Comparison of ENCODE assay signal across 8 cellular contexts in genomic region chr1:225654277-225654597, GRCh38. TPM values are rescaled to one million over a fixed set of nuclear protein-coding genes. Genes with fewer than 3 reads are reported as not detected.
DNase-seq lines count a peak whose midpoint lies in the region; ATAC-seq, FAIRE-seq and TF ChIP-seq lines count a peak whose summit lies in the region.

No MANE protein-coding gene starts in this region.

- H3K36me3 ChIP-seq in CD8-positive, alpha-beta memory T cell (ENCODE audit: insufficient read depth, low read length), result no peaks in the 10 kb centered on the region

- no peak for DNase-seq in CD8-positive, alpha-beta memory T cell
- DNase-seq in NCI-H69 (lab: John Stamatoyannopoulos, UW) (peak; percentile 50), endothelial cell (ENCODE audit: low spot score) (no peak), osteocyte (ENCODE audit: extremely low spot score, unreplicated experiment) (no peak), RCC 7860 (ENCODE audit: low spot score) (no peak), NCI-H1092 (lab: John Stamatoyannopoulos, UW) (no peak), mucosa of gallbladder (ENCODE audit: low spot score) (no peak)

- peak overlapping the region; percentile 52 to 87 (median 82) for H3K4me3 Mint-ChIP-seq in CD8-positive, alpha-beta memory T cell
- H3K4me3 Mint-ChIP-seq in endothelial cell (ENCODE audit: unreplicated experiment) (peak overlapping the region; percentile 94), osteocyte (ENCODE audit: unreplicated experiment) (peak overlapping the region; percentile 100)

- peaks cover 0 to 1% (median 0%) of the 10 kb centered on the region in 3 donors for H3K36me3 Mint-ChIP-seq in CD8-positive, alpha-beta memory T cell
- H3K36me3 Mint-ChIP-seq in endothelial cell (ENCODE audit: low read depth, unreplicated experiment), result peaks cover 7% of the 10 kb centered on the region
- no peaks in the 10 kb centered on the region for H3K36me3 Mint-ChIP-seq in osteocyte (ENCODE audit: unreplicated experiment)

- H3K27ac Mint-ChIP-seq in CD8-positive, alpha-beta memory T cell, result peak overlapping the region in 1 of 8 donors; percentile 12
- no peak overlapping the region for H3K27ac Mint-ChIP-seq in endothelial cell (ENCODE audit: unreplicated experiment)
- H3K27ac Mint-ChIP-seq in osteocyte (ENCODE audit: unreplicated experiment), result peak overlapping the region; percentile 100

- POLR2A ChIA-PET in CD8-positive, alpha-beta memory T cell (lab: Charles Lee), result no interaction called here

- H3K9me3 ChIP-seq in CD8-positive, alpha-beta memory T cell (ENCODE audit: low read length), result no peaks in the 10 kb centered on the region

- CTCF ChIA-PET in CD8-positive, alpha-beta memory T cell (lab: Charles Lee), result no interaction called here

- no peaks in the 10 kb centered on the region for H3K9me3 Mint-ChIP-seq in CD8-positive, alpha-beta memory T cell
- H3K9me3 Mint-ChIP-seq in endothelial cell (ENCODE audit: unreplicated experiment) (no peaks in the 10 kb centered on the region), osteocyte (ENCODE audit: unreplicated experiment) (no peaks in the 10 kb centered on the region)

- no peak for FAIRE-seq in RCC 7860 (lab: Jason Lieb, UNC)

- TF ChIP-seq CTCF in endothelial cell (IDR thresholded peaks at IDR 0.05; ENCODE audit: unreplicated experiment) (no peak), osteocyte (IDR thresholded peaks at IDR 0.05) (no peak)

- H3K4me1 Mint-ChIP-seq in CD8-positive, alpha-beta memory T cell, result peaks cover 16 to 18% (median 17%) of the 10 kb centered on the region in 3 donors
- H3K4me1 Mint-ChIP-seq in endothelial cell (ENCODE audit: unreplicated experiment) (peaks cover 9% of the 10 kb centered on the region), osteocyte (ENCODE audit: unreplicated experiment) (peaks cover 58% of the 10 kb centered on the region)

- H3K27me3 ChIP-seq in CD8-positive, alpha-beta memory T cell (ENCODE audit: insufficient read depth, low read length, poor library complexity, severe bottlenecking), result peaks cover 20% of the 10 kb centered on the region

- ATAC-seq in HG02885 (IDR thresholded peaks at IDR 0.05; ENCODE audit: poor library complexity, unreplicated experiment), result no peak

- H3K4me3 ChIP-seq in CD8-positive, alpha-beta memory T cell (ENCODE audit: low read length), result no peak overlapping the region

- H3K27me3 Mint-ChIP-seq in CD8-positive, alpha-beta memory T cell, result peaks cover 21 to 31% of the 10 kb centered on the region in 2 donors
- H3K27me3 Mint-ChIP-seq in endothelial cell (ENCODE audit: unreplicated experiment), result peaks cover 10% of the 10 kb centered on the region
- H3K27me3 Mint-ChIP-seq in osteocyte (ENCODE audit: unreplicated experiment), result no peaks in the 10 kb centered on the region

- no peak overlapping the region for H3K27ac ChIP-seq in CD8-positive, alpha-beta memory T cell (ENCODE audit: low read depth, low read length)

- H3K4me1 ChIP-seq in CD8-positive, alpha-beta memory T cell (ENCODE audit: insufficient read depth, low read length), result peaks cover 12% of the 10 kb centered on the region

RNA-seq across cellular contexts. Expression of gene ENAH, which starts 1.3 kb away (rescaled TPM):
- under 1 TPM; 0.53 TPM for total RNA-seq in CD8-positive, alpha-beta memory T cell
- not detected for polyA plus RNA-seq in CD8-positive, alpha-beta memory T cell
- total RNA-seq in endothelial cell (ENCODE audit: unreplicated experiment) (82.9 TPM), osteocyte (232 and 233 TPM in 2 replicates), mucosa of gallbladder (258 TPM)

Comparison
In these comparisons a context has a peak if more than half of its experiments do, and no peak if none do; other contexts are left out.
1. RNA of gene ENAH, which starts 1.3 kb away (total RNA-seq): 258 TPM in mucosa of gallbladder (single experiment), 232 to 233 TPM in osteocyte and 82.9 TPM in endothelial cell (single experiment); 0.53 TPM in CD8-positive, alpha-beta memory T cell; every median in the first group is over 10 times any median in the second.
2. Peak in every context shown above with its lines, with median percentiles within 50 percentile points of each other: H3K4me3 Mint-ChIP-seq.